ENCODE assay signal across 1 cellular context in genomic region chr5:14244721-14245518, GRCh38.
TF ChIP-seq lines count a peak whose summit lies in the region.

No MANE protein-coding gene starts in this region.

TF ChIP-seq in H1, 55 proteins besides CTCF, POLR2A, EP300 and RAD21 (continued from another document):
- TF ChIP-seq CHD7 (IDR thresholded peaks at IDR 0.05; ENCODE audit: insufficient replicate concordance, low read length) (no peak), SIN3A (conservative IDR thresholded peaks at IDR 0.05 in 1 of 2, IDR thresholded peaks at IDR 0.05 in 1 of 2; ENCODE audit: low read depth in 1 of 2, low read length in 2 of 2) (no peak), MAFK (IDR thresholded peaks at IDR 0.05; ENCODE audit: low read depth, low read length) (no peak), KDM5A (IDR thresholded peaks at IDR 0.05; ENCODE audit: low read length) (no peak)
